In the genomic region with DNA sequence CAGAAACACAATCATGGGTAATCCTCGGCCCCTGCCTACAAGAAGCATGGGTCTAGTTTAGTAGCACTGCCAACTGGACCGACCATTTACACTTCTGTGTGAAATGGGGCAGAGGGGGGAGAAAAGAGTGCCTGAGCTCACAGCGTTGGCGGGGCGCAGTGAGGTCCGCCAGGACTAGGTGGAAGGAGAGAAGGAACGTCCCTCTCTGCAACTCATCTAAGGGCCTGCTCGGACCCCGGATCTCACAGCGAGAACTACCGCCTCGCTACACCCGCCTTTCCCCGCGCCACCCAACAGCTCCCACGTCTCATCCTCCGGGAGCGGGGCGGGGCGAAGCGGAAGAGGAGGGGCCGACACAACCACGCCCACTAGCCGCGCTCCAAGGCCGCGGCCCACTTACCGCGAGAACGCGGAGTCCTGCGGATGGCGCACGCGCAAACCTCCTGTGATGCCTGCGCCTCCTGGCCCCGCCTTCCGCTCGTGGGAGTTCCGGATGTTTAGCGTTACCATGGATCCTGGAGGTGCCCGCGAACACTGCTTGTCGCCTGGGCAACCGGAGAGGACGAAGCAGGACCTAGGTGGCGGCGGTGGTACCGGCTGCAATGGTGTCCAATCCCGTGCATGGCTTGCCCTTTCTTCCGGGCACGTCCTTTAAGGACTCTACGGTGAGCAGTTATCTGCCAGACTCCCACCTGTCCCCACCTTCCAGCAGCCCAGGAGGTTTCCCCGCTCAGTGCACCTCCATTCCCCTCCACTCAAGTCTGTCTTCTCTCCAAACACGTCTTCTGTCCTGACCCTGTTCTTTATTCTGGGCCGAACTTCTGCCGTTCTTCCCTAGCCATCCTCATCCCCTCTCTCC, we compare ENCODE assay signal across 8 cellular contexts. TPM values are rescaled to one million over a fixed set of nuclear protein-coding genes. Genes with fewer than 3 reads are reported as not detected.
A peak's percentile ranks its signal among the peaks of the same experiment; 100 is the strongest.
DNase-seq lines count a peak whose midpoint lies in the region; ATAC-seq and TF ChIP-seq lines count a peak whose summit lies in the region.

A gene with protein sequence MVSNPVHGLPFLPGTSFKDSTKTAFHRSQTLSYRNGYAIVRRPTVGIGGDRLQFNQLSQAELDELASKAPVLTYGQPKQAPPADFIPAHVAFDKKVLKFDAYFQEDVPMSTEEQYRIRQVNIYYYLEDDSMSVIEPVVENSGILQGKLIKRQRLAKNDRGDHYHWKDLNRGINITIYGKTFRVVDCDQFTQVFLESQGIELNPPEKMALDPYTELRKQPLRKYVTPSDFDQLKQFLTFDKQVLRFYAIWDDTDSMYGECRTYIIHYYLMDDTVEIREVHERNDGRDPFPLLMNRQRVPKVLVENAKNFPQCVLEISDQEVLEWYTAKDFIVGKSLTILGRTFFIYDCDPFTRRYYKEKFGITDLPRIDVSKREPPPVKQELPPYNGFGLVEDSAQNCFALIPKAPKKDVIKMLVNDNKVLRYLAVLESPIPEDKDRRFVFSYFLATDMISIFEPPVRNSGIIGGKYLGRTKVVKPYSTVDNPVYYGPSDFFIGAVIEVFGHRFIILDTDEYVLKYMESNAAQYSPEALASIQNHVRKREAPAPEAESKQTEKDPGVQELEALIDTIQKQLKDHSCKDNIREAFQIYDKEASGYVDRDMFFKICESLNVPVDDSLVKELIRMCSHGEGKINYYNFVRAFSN (plus strand): TSS at position 534 of the 859 bp plus-strand sequence. CDS start 69 bp downstream, at position 603.

- H3K27me3 Mint-ChIP-seq in T-helper 1 cell treated with Interleukin-12 subunit alpha and Interleukin-12 subunit beta and Interleukin-4 antibody, amounts not matched to agents 30 μg/mL and 1 μg/mL, for 36 hours (ENCODE audit: low read depth): peaks cover 10% of the 10 kb centered on the region

- peak; percentile 91 for ATAC-seq in HG02884 (IDR thresholded peaks at IDR 0.05; ENCODE audit: unreplicated experiment)

- TF ChIP-seq CTCF in right atrium auricular region (IDR thresholded peaks at IDR 0.05) (no peak), uterus (IDR thresholded peaks at IDR 0.05) (peak in 2 of 4 experiments; percentile 4 to 17)

- no peak within 1 kb of the TSS for H3K4me3 Mint-ChIP-seq in T-helper 1 cell treated with Interleukin-12 subunit alpha and Interleukin-12 subunit beta and Interleukin-4 antibody, amounts not matched to agents 30 μg/mL and 1 μg/mL, for 36 hours

- intact Hi-C loops in uterus (cut with DNase I; ENCODE audit: low total_unique reads): loop anchor here (5.0 kb wide), 1 partner anchor 177 kb away; no protein-coding TSS in a partner anchor

- H3K9me3 Mint-ChIP-seq in T-helper 1 cell treated with Interleukin-12 subunit alpha and Interleukin-12 subunit beta and Interleukin-4 antibody, amounts not matched to agents 30 μg/mL and 1 μg/mL, for 36 hours: no peaks in the 10 kb centered on the region

- no peaks in the 10 kb centered on the region for H3K36me3 Mint-ChIP-seq in T-helper 1 cell treated with Interleukin-12 subunit alpha and Interleukin-12 subunit beta and Interleukin-4 antibody, amounts not matched to agents 30 μg/mL and 1 μg/mL, for 36 hours (ENCODE audit: low read depth)

- peaks cover 19% of the 10 kb centered on the region for H3K4me1 Mint-ChIP-seq in T-helper 1 cell treated with Interleukin-12 subunit alpha and Interleukin-12 subunit beta and Interleukin-4 antibody, amounts not matched to agents 30 μg/mL and 1 μg/mL, for 36 hours (ENCODE audit: low read depth)

- peak; percentile 96 for TF ChIP-seq POLR2A in GM15510 (IDR thresholded peaks at IDR 0.05; ENCODE audit: borderline replicate concordance, extremely low read depth, insufficient read length)
- peak; percentile 67 to 90 for TF ChIP-seq POLR2A in uterus (IDR thresholded peaks at IDR 0.05)

- peak within 1 kb of the TSS; percentile 83 for H3K27ac Mint-ChIP-seq in T-helper 1 cell treated with Interleukin-12 subunit alpha and Interleukin-12 subunit beta and Interleukin-4 antibody, amounts not matched to agents 30 μg/mL and 1 μg/mL, for 36 hours

- H3K4me3 ChIP-seq in right atrium auricular region (peak within 1 kb of the TSS; percentile 84), uterus (peak within 1 kb of the TSS; percentile 73 to 86)

- H3K4me1 ChIP-seq in right atrium auricular region: peaks cover 0 to 36% of the 10 kb centered on the region in 2 donors
- H3K4me1 ChIP-seq in uterus: no peaks in the 10 kb centered on the region

- H3K27me3 ChIP-seq in right atrium auricular region (no peaks in the 10 kb centered on the region), uterus (no peaks in the 10 kb centered on the region)

- H3K36me3 ChIP-seq in right atrium auricular region: no peaks in the 10 kb centered on the region
- H3K36me3 ChIP-seq in uterus: no peaks in the 10 kb centered on the region

- H3K9me3 ChIP-seq in right atrium auricular region (no peaks in the 10 kb centered on the region), uterus (no peaks in the 10 kb centered on the region)

- DNase-seq in NCI-H1694 (lab: John Stamatoyannopoulos, UW) (peak; percentile 89), anterior cingulate cortex (lab: John Stamatoyannopoulos, UW) (peak; percentile 53 to 99 (median 97)), right atrium auricular region (ENCODE audit: low spot score) (peak; percentile 99), pulmonary artery endothelial cell (ENCODE audit: low read depth, low spot score) (peak; percentile 93), uterus (peak; percentile 98 to 99)

- peak within 1 kb of the TSS; percentile 84 to 90 for H3K27ac ChIP-seq in right atrium auricular region
- H3K27ac ChIP-seq in uterus: peak within 1 kb of the TSS; percentile 84 to 89

RNA-seq across cellular contexts. Expression of the gene that starts here (rescaled TPM):
- 1 to 10 TPM; 3.4 to 4.1 TPM for total RNA-seq in right atrium auricular region
- 12.8 and 13.1 TPM in 2 replicates for total RNA-seq in pulmonary artery endothelial cell
- 10 to 100 TPM; 15.6 to 63.0 (median 29.5) TPM for total RNA-seq in uterus

Comparison
In these comparisons a context has a peak if more than half of its experiments do, and no peak if none do; other contexts are left out.
1. Peak in every context shown above with its lines: DNase-seq, ATAC-seq, H3K4me3 ChIP-seq and H3K27ac ChIP-seq.